11 cellular contexts compared by ENCODE assay signal in the genomic region with DNA sequence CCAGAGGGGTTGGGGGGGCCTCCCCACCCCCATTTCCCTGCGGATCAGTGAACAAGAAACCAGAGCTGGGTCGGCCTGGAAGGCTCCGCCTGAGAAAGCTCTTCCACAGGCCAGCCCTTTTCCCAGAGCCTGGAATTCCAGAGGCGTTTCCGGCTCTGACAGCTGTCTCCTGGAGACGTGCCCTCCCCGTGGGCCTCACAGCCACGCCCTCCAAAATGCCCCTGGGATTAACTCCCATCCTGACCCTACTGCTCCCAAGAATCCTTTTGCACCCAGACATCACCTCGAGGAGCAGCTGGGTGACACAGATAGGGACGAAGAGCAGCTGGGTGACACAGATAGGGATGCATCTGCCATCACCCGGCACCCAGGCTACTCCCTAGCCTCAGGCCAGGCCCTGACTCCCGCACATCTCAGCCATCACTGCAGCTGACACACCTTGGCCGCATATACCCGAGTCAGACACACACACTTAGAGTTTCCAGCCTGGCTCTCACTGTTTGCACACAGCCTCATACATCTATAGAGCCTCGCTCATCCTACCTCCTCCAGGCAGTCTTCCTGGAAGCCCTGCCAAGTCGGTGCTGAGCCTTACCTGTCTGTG. TPM values are rescaled to one million over a fixed set of nuclear protein-coding genes. Genes with fewer than 3 reads are reported as not detected.
A peak's percentile ranks its signal among the peaks of the same experiment; 100 is the strongest.
DNase-seq lines count a peak whose midpoint lies in the region; ATAC-seq and TF ChIP-seq lines count a peak whose summit lies in the region.
"Had no signal": no experiment of that assay in that cellular context is flagged by ENCODE, and none has a peak within 500 bp of the region (broad histone marks: within the 10 kb centered on the region; RNA-seq: fewer than 3 reads in every experiment).

No MANE protein-coding gene starts in this region.

- H3K4me1 ChIP-seq in adipocyte (ENCODE audit: control insufficient read depth, insufficient read depth, low read length) (peaks cover 48% of the 10 kb centered on the region), heart right ventricle (peaks cover 27 to 73% (median 58%) of the 10 kb centered on the region in 9 donors), rectal smooth muscle tissue (ENCODE audit: control insufficient read depth, insufficient read depth, low read length) (peaks cover 3% of the 10 kb centered on the region)

- H3K27me3 ChIP-seq in adipocyte (replicated peaks; ENCODE audit: control insufficient read depth, insufficient read depth, low read length) (no peaks in the 10 kb centered on the region), heart right ventricle (peaks cover 0 to 14% (median 0%) of the 10 kb centered on the region in 7 donors), rectal smooth muscle tissue (ENCODE audit: control insufficient read depth, insufficient read depth, low read length) (no peaks in the 10 kb centered on the region)

- peak overlapping the region; percentile 60 to 93 (median 81) for H3K27ac ChIP-seq in heart right ventricle
- H3K27ac ChIP-seq in rectal smooth muscle tissue (ENCODE audit: low read depth, low read length), result peak overlapping the region; percentile 31

- H3K9ac ChIP-seq in adipocyte (ENCODE audit: low read length) (peak overlapping the region; percentile 48), rectal smooth muscle tissue (ENCODE audit: low read length) (no peak overlapping the region)

- DNase-seq in ELR (ENCODE audit: low read depth) (peak; percentile 59), adipocyte (ENCODE audit: low read depth) (peak; percentile 53), heart right ventricle (peak; percentile 69 to 82), SW 1271 (lab: John Stamatoyannopoulos, UW) (no peak)
- DNase-seq: effector CD4-positive, alpha-beta T cell; NCI-H774 had no signal

- H3K4me3 ChIP-seq in adipocyte (ENCODE audit: low read length), result no peak overlapping the region
- no peak overlapping the region for H3K4me3 ChIP-seq in heart right ventricle
- no peak overlapping the region for H3K4me3 ChIP-seq in rectal smooth muscle tissue (ENCODE audit: low read length)

- H3K36me3 ChIP-seq in adipocyte (ENCODE audit: control insufficient read depth, insufficient read depth, low read length, severe bottlenecking) (no peaks in the 10 kb centered on the region), heart right ventricle (no peaks in the 10 kb centered on the region), rectal smooth muscle tissue (ENCODE audit: control insufficient read depth, insufficient read depth, low read length) (no peaks in the 10 kb centered on the region)

- WGBS in heart right ventricle, 2 donors, result 21 to 25% methylated on average over 16 of the region's 16 CpGs

- intact Hi-C loops in heart right ventricle (cut with DNase I), result no loop called here

- TF ChIP-seq CTCF in heart right ventricle (IDR thresholded peaks at IDR 0.05), result no peak

- ATAC-seq in heart right ventricle, result peak; percentile 25 to 85 (median 79)
- ATAC-seq in HG03469 (IDR thresholded peaks at IDR 0.05; ENCODE audit: unreplicated experiment), result no peak
- ATAC-seq in GM19467 (IDR thresholded peaks at IDR 0.05; ENCODE audit: unreplicated experiment), result no peak
- ATAC-seq in GM21825 (IDR thresholded peaks at IDR 0.05; ENCODE audit: unreplicated experiment), result no peak

- H3K9me3 ChIP-seq in adipocyte (ENCODE audit: control insufficient read depth, low read length), result no peaks in the 10 kb centered on the region
- no peaks in the 10 kb centered on the region for H3K9me3 ChIP-seq in heart right ventricle

RNA-seq across cellular contexts. Expression of a gene that starts 7.6 kb away (rescaled TPM):
- 10 to 100 TPM; 10.6 to 48.3 (median 16.2) TPM for total RNA-seq in heart right ventricle
- 10 to 100 TPM; 12.6 to 19.7 TPM for polyA plus RNA-seq in heart right ventricle

RNA-seq across cellular contexts. Expression of a gene that starts 27.2 kb away (rescaled TPM):
- 1 to 10 TPM in 1 of 10 donors, under 1 TPM in 2, not detected in 7; 0.53 to 6.5 (median 0.61) TPM for total RNA-seq in heart right ventricle
- not detected for polyA plus RNA-seq in heart right ventricle
- total RNA-seq: posterior vena cava had no signal

RNA-seq across cellular contexts. Expression of a gene that starts 33.4 kb away (rescaled TPM):
- total RNA-seq in heart right ventricle, result 10 to 100 TPM in 3 of 10 donors, 1 to 10 TPM in 7; 7.4 to 12.9 (median 8.5) TPM
- polyA plus RNA-seq in heart right ventricle, result 10 to 100 TPM; 14.0 to 14.8 TPM

RNA-seq across cellular contexts. Expression of a gene that starts 56.0 kb away (rescaled TPM):
- 10 to 100 TPM; 22.9 to 32.6 (median 25.4) TPM for total RNA-seq in heart right ventricle
- 10 to 100 TPM; 31.0 to 39.7 TPM for polyA plus RNA-seq in heart right ventricle

Comparison
In these comparisons a context has a peak if more than half of its experiments do, and no peak if none do; other contexts are left out.
1. DNase-seq: peak in ELR (single experiment), adipocyte (single experiment) and heart right ventricle (2 of 2); none in SW 1271 (0 of 2).
2. ATAC-seq: peak in heart right ventricle (8 of 8); none in HG03469 (single experiment), GM19467 (single experiment) and GM21825 (single experiment).